In genomic region chr7:2939193-2939885, GRCh38 we compare ENCODE assay signal across 11 cellular contexts.
DNase-seq lines count a peak whose midpoint lies in the region; ATAC-seq and TF ChIP-seq lines count a peak whose summit lies in the region.
"Had no signal": no experiment of that assay in that cellular context is flagged by ENCODE, and none has a peak within 500 bp of the region (broad histone marks: within the 10 kb centered on the region; RNA-seq: fewer than 3 reads in every experiment).

No MANE protein-coding gene starts in this region.

- peaks cover 7% of the 10 kb centered on the region for H3K4me1 Mint-ChIP-seq in CD4-positive, alpha-beta T cell (ENCODE audit: low read depth)
- H3K4me1 Mint-ChIP-seq in activated T-helper 17 cell treated with anti-CD3 and anti-CD28 coated beads, Interleukin-2, amount 50 U/mL, for 72 hours, result no peaks in the 10 kb centered on the region
- H3K4me1 Mint-ChIP-seq in naive B cell, result peaks cover 19 to 31% (median 27%) of the 10 kb centered on the region in 3 donors

- no peak overlapping the region for H2BK15ac ChIP-seq in IMR-90 (ENCODE audit: low read depth, low read length)

- H2BK20ac ChIP-seq in IMR-90 (ENCODE audit: low read depth, low read length), result no peak overlapping the region

- H4K5ac ChIP-seq in IMR-90 (ENCODE audit: low read depth, low read length), result no peak overlapping the region

- H3K4me1 ChIP-seq in IMR-90 (ENCODE audit: control insufficient read depth, insufficient read depth, low read length), result no peaks in the 10 kb centered on the region

- no peak overlapping the region for H3K4me2 ChIP-seq in IMR-90 (ENCODE audit: low read depth, low read length)

- peak overlapping the region; percentile 58 for H3K27ac Mint-ChIP-seq in CD4-positive, alpha-beta T cell
- peak overlapping the region; percentile 51 for H3K27ac Mint-ChIP-seq in activated T-helper 17 cell treated with anti-CD3 and anti-CD28 coated beads, Interleukin-2, amount 50 U/mL, for 72 hours
- H3K27ac Mint-ChIP-seq in naive B cell, result peak overlapping the region in 5 of 6 donors; percentile 24 to 91 (median 77)

- no peaks in the 10 kb centered on the region for H3K9me3 Mint-ChIP-seq in CD4-positive, alpha-beta T cell
- H3K9me3 Mint-ChIP-seq in activated T-helper 17 cell treated with anti-CD3 and anti-CD28 coated beads, Interleukin-2, amount 50 U/mL, for 72 hours, result no peaks in the 10 kb centered on the region
- no peaks in the 10 kb centered on the region for H3K9me3 Mint-ChIP-seq in naive B cell

- no peak overlapping the region for H2AK5ac ChIP-seq in IMR-90 (ENCODE audit: low read depth, low read length)

- in situ Hi-C loops in IMR-90 (cut with MboI; ENCODE audit: low sequenced_read_pairs), result no loop called here

- peaks cover 90% of the 10 kb centered on the region for H3K36me3 Mint-ChIP-seq in CD4-positive, alpha-beta T cell (ENCODE audit: low read depth)
- peaks cover 94% of the 10 kb centered on the region for H3K36me3 Mint-ChIP-seq in activated T-helper 17 cell treated with anti-CD3 and anti-CD28 coated beads, Interleukin-2, amount 50 U/mL, for 72 hours (ENCODE audit: low read depth)
- peaks cover 10 to 51% of the 10 kb centered on the region in 2 donors for H3K36me3 Mint-ChIP-seq in naive B cell

- H2BK120ac ChIP-seq in IMR-90 (ENCODE audit: low read depth, low read length), result no peak overlapping the region

- H3K23ac ChIP-seq in IMR-90 (ENCODE audit: low read depth, low read length), result no peak overlapping the region

- TF ChIP-seq RAD21 in IMR-90 (IDR thresholded peaks at IDR 0.05; ENCODE audit: low read length), result no peak

- no peaks in the 10 kb centered on the region for H3K9me1 ChIP-seq in IMR-90 (ENCODE audit: insufficient read depth, low read length)

- H2AFZ ChIP-seq in IMR-90 (replicated peaks; ENCODE audit: low read length, poor library complexity), result no peak overlapping the region

- ATAC-seq in CD4-positive, alpha-beta T cell (ENCODE audit: poor library complexity), result no peak
- ATAC-seq in IMR-90 (ENCODE audit: low read depth) (no peak; the same call in 1 of the 2 replicates), naive B cell (ENCODE audit: low read depth in 2 of 2) (no peak), HG02623 (IDR thresholded peaks at IDR 0.05; ENCODE audit: unreplicated experiment) (no peak), GM18519 (IDR thresholded peaks at IDR 0.05; ENCODE audit: low FRiP score, unreplicated experiment) (no peak)
- ATAC-seq in activated T-helper 17 cell treated with anti-CD3 and anti-CD28 coated beads, Interleukin-2, amount 50 U/mL, for 72 hours (replicated peaks), result no peak

- TF ChIP-seq CTCF in CD4-positive, alpha-beta T cell (IDR thresholded peaks at IDR 0.05), result no peak
- no peak for TF ChIP-seq CTCF in IMR-90 (conservative IDR thresholded peaks at IDR 0.05; ENCODE audit: low read depth, low read length)

- no peak overlapping the region for H3K9ac ChIP-seq in IMR-90 (ENCODE audit: low read depth, low read length)

- no peak overlapping the region for H2BK5ac ChIP-seq in IMR-90 (ENCODE audit: low read depth, low read length, poor library complexity, severe bottlenecking)

- WGBS in IMR-90 (ENCODE audit: extremely low coverage in 2 of 2, insufficient read length in 1 of 2), 2 experiments, result 96% methylated on average over 5 of the region's 13 CpGs; no CpG with 5 or more reads in 1 of the 2 experiments

- DNase-seq in CD4-positive, alpha-beta T cell, result peak in 1 of 10 experiments; percentile 24
- DNase-seq in IMR-90, result peak; percentile 9
- DNase-seq in naive B cell, result no peak
- no peak for DNase-seq in NCI-H2171 treated with DMSO at 0.1 percent for 48 hours (lab: John Stamatoyannopoulos, UW)
- DNase-seq in D341Med (ENCODE audit: low spot score), result no peak
- DNase-seq: activated gamma-delta T cell, NCI-H1092, T-helper 1 cell had no signal

- no peak overlapping the region for H4K8ac ChIP-seq in IMR-90 (ENCODE audit: low read depth in 2 of 2, low read length in 2 of 2)

- no peaks in the 10 kb centered on the region for H3K79me1 ChIP-seq in IMR-90 (ENCODE audit: low read depth in 1 of 2, low read length in 2 of 2)

- no peak for TF ChIP-seq POLR2A in IMR-90 (IDR thresholded peaks at IDR 0.05; ENCODE audit: low read depth, low read length)

- H3K36me3 ChIP-seq in IMR-90 (ENCODE audit: control insufficient read depth, insufficient read depth, low read length), result no peaks in the 10 kb centered on the region

- H3K4ac ChIP-seq in IMR-90 (ENCODE audit: low read depth, low read length), result no peak overlapping the region

- no peak overlapping the region for H3K27ac ChIP-seq in CD4-positive, alpha-beta T cell (ENCODE audit: low read depth, low read length)
- no peak overlapping the region for H3K27ac ChIP-seq in IMR-90 (ENCODE audit: insufficient read depth, low read length)

- no peak overlapping the region for H3K4me3 Mint-ChIP-seq in CD4-positive, alpha-beta T cell
- H3K4me3 Mint-ChIP-seq in activated T-helper 17 cell treated with anti-CD3 and anti-CD28 coated beads, Interleukin-2, amount 50 U/mL, for 72 hours, result no peak overlapping the region
- peak overlapping the region in 2 of 8 donors; percentile 42 to 50 for H3K4me3 Mint-ChIP-seq in naive B cell

- H3K56ac ChIP-seq in IMR-90 (ENCODE audit: extremely low read depth, insufficient read depth, low read length), result no peak overlapping the region

- BruUV-seq in IMR-90 (replicated peaks; lab: Mats Ljungman, UMichigan), result no TSS peak

- intact Hi-C loops in CD4-positive, alpha-beta T cell (cut with DNase I, micrococcal nuclease), result no loop called here
- intact Hi-C loops in IMR-90 (cut with micrococcal nuclease), result no loop called here

- H3K9me3 ChIP-seq in CD4-positive, alpha-beta T cell (ENCODE audit: control insufficient read depth, low read length), result no peaks in the 10 kb centered on the region
- no peaks in the 10 kb centered on the region for H3K9me3 ChIP-seq in IMR-90 (ENCODE audit: control insufficient read depth, insufficient read depth, low read length)

- no peak overlapping the region for H3K18ac ChIP-seq in IMR-90 (ENCODE audit: low read depth, low read length)

- H3K4me3 ChIP-seq in IMR-90 (ENCODE audit: insufficient read depth, low read depth, low read length), result no peak overlapping the region

- no peaks in the 10 kb centered on the region for H3K27me3 ChIP-seq in CD4-positive, alpha-beta T cell (ENCODE audit: control insufficient read depth, insufficient read depth, low read length)
- no peaks in the 10 kb centered on the region; the same call in 1 of the 2 replicates for H3K27me3 ChIP-seq in IMR-90 (ENCODE audit: control insufficient read depth, insufficient read depth, low read length)

- H2AK9ac ChIP-seq in IMR-90 (replicated peaks; ENCODE audit: low read depth, low read length, poor library complexity), result peak overlapping the region; percentile 28

- H4K20me1 ChIP-seq in IMR-90 (ENCODE audit: insufficient read depth, low read length), result no peaks in the 10 kb centered on the region

- H3K27me3 Mint-ChIP-seq in CD4-positive, alpha-beta T cell, result no peaks in the 10 kb centered on the region
- H3K27me3 Mint-ChIP-seq in activated T-helper 17 cell treated with anti-CD3 and anti-CD28 coated beads, Interleukin-2, amount 50 U/mL, for 72 hours, result no peaks in the 10 kb centered on the region
- H3K27me3 Mint-ChIP-seq in naive B cell, result no peaks in the 10 kb centered on the region

- CTCF ChIA-PET in CD4-positive, alpha-beta T cell (lab: Charles Lee), result no interaction called here
- CTCF ChIA-PET in IMR-90 (lab: Yijun Ruan, JAX), result no interaction called here

- no peak overlapping the region for H3K14ac ChIP-seq in IMR-90 (replicated peaks; ENCODE audit: low read depth, low read length)

- dilution Hi-C loops in IMR-90 (cut with HindIII; ENCODE audit: low sequenced_read_pairs, unreplicated experiment), result no loop called here

- no peak overlapping the region for H4K91ac ChIP-seq in IMR-90 (ENCODE audit: insufficient read depth, low read depth, low read length)

- POLR2A ChIA-PET in CD4-positive, alpha-beta T cell (lab: Charles Lee), result interaction anchor here (0.7 kb wide), 1 partner anchor 10 kb away, joined by 3 read pairs; no protein-coding TSS in a partner anchor
- POLR2A ChIA-PET in IMR-90 (lab: Charles Lee; ENCODE audit: unreplicated experiment), result interaction anchor here (0.5 kb wide), 1 partner anchor 117 kb away, joined by 3 read pairs; no protein-coding TSS in a partner anchor

TF ChIP-seq in IMR-90, 13 proteins besides CTCF, POLR2A, EP300 and RAD21:
- TF ChIP-seq MXI1 (IDR thresholded peaks at IDR 0.05; ENCODE audit: borderline replicate concordance, low read depth, low read length), result no peak
TF ChIP-seq in IMR-90: peak in this region for 0.
